ENCODE assay signal across 9 cellular contexts in the genomic region with DNA sequence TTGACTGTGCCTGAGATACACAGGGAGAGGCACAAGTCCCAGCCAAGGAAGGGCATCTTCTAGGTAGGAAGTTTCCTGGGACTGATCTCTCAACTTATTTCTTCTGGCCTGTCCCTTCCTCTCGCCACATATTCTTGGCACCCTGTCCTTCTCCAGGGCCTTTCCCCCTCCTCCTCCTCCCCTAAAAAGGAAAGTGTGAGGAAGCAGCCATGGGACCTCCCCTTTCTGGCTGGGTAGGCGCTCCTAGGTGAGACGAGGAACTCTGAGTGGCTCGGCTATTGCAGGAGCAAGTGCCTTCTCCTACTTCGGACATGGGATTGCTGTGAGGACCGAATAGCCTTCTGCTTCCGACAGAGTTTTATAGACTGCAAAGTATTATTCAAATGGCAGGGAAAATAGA. TPM values are rescaled to one million over a fixed set of nuclear protein-coding genes. Genes with fewer than 3 reads are reported as not detected.
DNase-seq lines count a peak whose midpoint lies in the region; ATAC-seq, FAIRE-seq and TF ChIP-seq lines count a peak whose summit lies in the region.
"Had no signal": no experiment of that assay in that cellular context is flagged by ENCODE, and none has a peak within 500 bp of the region (broad histone marks: within the 10 kb centered on the region; RNA-seq: fewer than 3 reads in every experiment).

No MANE protein-coding gene starts in this region.

- H3K9ac ChIP-seq in HCT116 (ENCODE audit: low read length) (peak overlapping the region; percentile 30), adipocyte (ENCODE audit: low read length) (peak overlapping the region; percentile 30)

- H3K27ac Mint-ChIP-seq in memory B cell, result peak overlapping the region; percentile 8

- H3K27me3 Mint-ChIP-seq in memory B cell, result no peaks in the 10 kb centered on the region

- no peak overlapping the region for H3K4me3 Mint-ChIP-seq in memory B cell

- TF ChIP-seq POLR2A in A549 (IDR thresholded peaks at IDR 0.05; ENCODE audit: low read length) (no peak), HCT116 (IDR thresholded peaks at IDR 0.05; ENCODE audit: borderline replicate concordance, extremely low read depth, insufficient read depth, insufficient read length) (no peak)

- peak overlapping the region; percentile 81 to 82 for H3K27ac ChIP-seq in A549
- H3K27ac ChIP-seq in HCT116 (ENCODE audit: low read depth, low read length), result peak overlapping the region; percentile 35

- FAIRE-seq in A549 (lab: Jason Lieb, UNC), result no peak

- CTCF ChIA-PET in A549 (lab: Yijun Ruan, JAX) (interaction anchor here (0.6 to 3.3 kb wide), 25 partner anchors 10 to 726 kb away, joined by 3 to 41 read pairs (median 5); partner anchors contain the start of genes C1orf115, MTARC1 and MTARC2), HCT116 (lab: Charles Lee) (interaction anchor here (0.6 to 3.0 kb wide), 29 partner anchors 9 to 1562 kb away, joined by 3 to 31 read pairs (median 4); partner anchors contain the start of genes C1orf115 and MTARC2)

- intact Hi-C loops in HCT116 (cut with micrococcal nuclease), result loop anchor here (1.0 kb wide), 4 partner anchors 42 to 451 kb away; partner anchors contain the start of gene C1orf115

- POLR2A ChIA-PET in A549 (lab: Yijun Ruan, JAX) (interaction anchor here (0.6 to 2.9 kb wide), 3 partner anchors 16 to 1814 kb away, joined by 3 to 35 read pairs (median 4); partner anchors contain the start of gene MTARC2), HCT116 (lab: Charles Lee) (interaction anchor here (0.7 to 2.1 kb wide), 4 partner anchors 9 to 435 kb away, joined by 3 to 10 read pairs (median 3); partner anchors contain the start of gene MTARC2)

- H4K20me1 ChIP-seq in HCT116 (ENCODE audit: insufficient read depth), result no peaks in the 10 kb centered on the region

- RAD21 ChIA-PET in HCT116 (lab: Charles Lee; ENCODE audit: low non-redundant PET in 1 of 2, low total read pairs in 2 of 2, uncharacterized antibody in 2 of 2, unreplicated experiment in 2 of 2), result interaction anchor here in 1 of 2 experiments (0.6 to 1.3 kb wide), 3 partner anchors 24 to 44 kb away, joined by 3 to 4 read pairs (median 3); no protein-coding TSS in a partner anchor

- H2AFZ ChIP-seq in HCT116 (ENCODE audit: low read depth, low read length, poor library complexity, severe bottlenecking), result peak overlapping the region; percentile 100

- H3K4me1 ChIP-seq in A549, result peaks cover 25% of the 10 kb centered on the region
- H3K4me1 ChIP-seq in HCT116 (ENCODE audit: control insufficient read depth in 1 of 2, insufficient read depth in 2 of 2, low read length in 2 of 2), result peaks cover 11 to 27% of the 10 kb centered on the region in 2 experiments
- H3K4me1 ChIP-seq in adipocyte (ENCODE audit: control insufficient read depth, insufficient read depth, low read length), result peaks cover 41% of the 10 kb centered on the region

- peaks cover 13% of the 10 kb centered on the region for H3K4me1 Mint-ChIP-seq in memory B cell

- TF ChIP-seq CTCF in A549 (IDR thresholded peaks at IDR 0.05) (no peak), HCT116 (IDR thresholded peaks at IDR 0.05 in 2 of 3, conservative IDR thresholded peaks at IDR 0.05 in 1 of 3; ENCODE audit: borderline replicate concordance in 1 of 3, insufficient read depth in 1 of 3, low read depth in 2 of 3, low read length in 2 of 3) (no peak)

- BruUV-seq in HCT116 (replicated peaks; lab: Mats Ljungman, UMichigan), result TSS peak; percentile 97

- no peak for DNase-seq in A549 (ENCODE audit: low read depth in 1 of 2, low spot score in 1 of 2)
- DNase-seq in HCT116 (ENCODE audit: low read depth, low spot score), result no peak
- DNase-seq in adipocyte (ENCODE audit: low read depth), result no peak
- no peak for DNase-seq in memory B cell (ENCODE audit: low spot score in 2 of 2)
- DNase-seq in NCI-H345 (lab: John Stamatoyannopoulos, UW), result no peak
- DNase-seq in OCI-M2 (lab: John Stamatoyannopoulos, UW; ENCODE audit: unreplicated experiment), result no peak
- no peak for DNase-seq in KG1 (lab: John Stamatoyannopoulos, UW)

- no peaks in the 10 kb centered on the region for H3K27me3 ChIP-seq in HCT116 (ENCODE audit: insufficient read depth, low read length)
- H3K27me3 ChIP-seq in adipocyte (replicated peaks; ENCODE audit: control insufficient read depth, insufficient read depth, low read length), result no peaks in the 10 kb centered on the region

- H3K9me3 Mint-ChIP-seq in memory B cell, result no peaks in the 10 kb centered on the region

- no peak for TF ChIP-seq EP300 in A549 (IDR thresholded peaks at IDR 0.05)

- ATAC-seq in A549, result no peak
- ATAC-seq in HCT116, result peak; percentile 51
- ATAC-seq in memory B cell (ENCODE audit: low read depth), result no peak
- no peak for ATAC-seq in HG03097 (IDR thresholded peaks at IDR 0.05; ENCODE audit: low FRiP score, unreplicated experiment)

- TF ChIP-seq RAD21 in A549 (conservative IDR thresholded peaks at IDR 0.05 in 1 of 2, IDR thresholded peaks at IDR 0.05 in 1 of 2), result no peak
- no peak for TF ChIP-seq RAD21 in HCT116 (IDR thresholded peaks at IDR 0.05; ENCODE audit: low read depth)

- H3K4me3 ChIP-seq in A549 (peak overlapping the region; percentile 35; the same call in 1 of the 3 replicates), HCT116 (replicated peaks in 1 of 2; ENCODE audit: low read depth in 1 of 2, low read length in 2 of 2) (peak overlapping the region; percentile 6 to 35; a peak in 3 of 4 replicates), adipocyte (ENCODE audit: low read length) (no peak overlapping the region)

- H3K4me2 ChIP-seq in A549 (peak overlapping the region; percentile 83), HCT116 (ENCODE audit: low read length) (peak overlapping the region; percentile 82)

- H3K9me2 ChIP-seq in HCT116 (ENCODE audit: insufficient read depth), result no peaks in the 10 kb centered on the region

- H3K79me2 ChIP-seq in HCT116 (ENCODE audit: insufficient read depth, low read length), result no peaks in the 10 kb centered on the region

- H3K36me3 ChIP-seq in HCT116 (ENCODE audit: control insufficient read depth in 1 of 2, insufficient read depth in 2 of 2, low read length in 2 of 2) (no peaks in the 10 kb centered on the region), adipocyte (ENCODE audit: control insufficient read depth, insufficient read depth, low read length, severe bottlenecking) (no peaks in the 10 kb centered on the region)

- no peaks in the 10 kb centered on the region for H3K36me3 Mint-ChIP-seq in memory B cell

- no peaks in the 10 kb centered on the region for H3K9me3 ChIP-seq in A549
- no peaks in the 10 kb centered on the region for H3K9me3 ChIP-seq in HCT116 (ENCODE audit: control insufficient read depth in 1 of 2, insufficient read depth in 1 of 2, low read depth in 1 of 2, low read length in 2 of 2)
- no peaks in the 10 kb centered on the region for H3K9me3 ChIP-seq in adipocyte (ENCODE audit: control insufficient read depth, low read length)

- 93% methylated on average over 7 of the region's 7 CpGs for whole genome bisulfite sequencing in A549 (ENCODE audit: missing lambda C conversion rate)

TF ChIP-seq in A549, 52 proteins besides CTCF, POLR2A, EP300 and RAD21 (continues in another document):
- TF ChIP-seq NR3C1 (IDR thresholded peaks at IDR 0.05) (no peak), JUNB (IDR thresholded peaks at IDR 0.05) (no peak), BCL3 (IDR thresholded peaks at IDR 0.05) (no peak), KDM5A (IDR thresholded peaks at IDR 0.05) (no peak), RNF2 (IDR thresholded peaks at IDR 0.05; ENCODE audit: borderline replicate concordance, low read depth) (no peak)

TF ChIP-seq in HCT116, 20 proteins besides CTCF, POLR2A, EP300 and RAD21:
- 0 out of 2 replicates have a peak, but pooled peaks have one; percentile 44 for TF ChIP-seq SRF (IDR thresholded peaks at IDR 0.05; ENCODE audit: low read depth)
- TF ChIP-seq, protein P1, sequence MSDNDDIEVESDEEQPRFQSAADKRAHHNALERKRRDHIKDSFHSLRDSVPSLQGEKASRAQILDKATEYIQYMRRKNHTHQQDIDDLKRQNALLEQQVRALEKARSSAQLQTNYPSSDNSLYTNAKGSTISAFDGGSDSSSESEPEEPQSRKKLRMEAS (IDR thresholded peaks at IDR 0.05), result no peak

RNA-seq across cellular contexts. Expression of gene MTARC2, which starts 15.5 kb away (rescaled TPM):
- polyA plus RNA-seq in A549 (2011; rRNA removed) (17.7 and 18.4 TPM in 2 replicates), A549 (2017; fragmentation: RNase III; extraction: RNeasy Plus Mini Kit Qiagen cat#74134 plus additional on column Dnase treatment) (11.1 to 14.6 TPM (median 13.5 TPM) in 3 replicates)
- polyA plus RNA-seq in A549 (2012; cell fraction: cytosol; rRNA removed), result 7.8 and 10.6 TPM in 2 replicates
- polyA plus RNA-seq in A549 (2012; cell fraction: nucleus; rRNA removed), result 18.3 and 23.4 TPM in 2 replicates
- polyA minus RNA-seq in A549 (2011; rRNA and poly(A)+ RNA removed), result 4.2 and 7.9 TPM in 2 replicates
- total RNA-seq in HCT116 (2021; ENCODE audit: unreplicated experiment), result 16.6 TPM
- polyA plus RNA-seq in HCT116 (2012), result 10.3 and 12.9 TPM in 2 replicates
- total RNA-seq: activated CD8-positive, alpha-beta memory T cell treated with anti-CD3 and anti-CD28 coated beads for 36 hours had no signal

RNA-seq across cellular contexts. Expression of gene C1orf115, which starts 42.5 kb away (rescaled TPM):
- polyA plus RNA-seq in A549 (2011; rRNA removed) (6.4 and 6.9 TPM in 2 replicates), A549 (2017; fragmentation: RNase III; extraction: RNeasy Plus Mini Kit Qiagen cat#74134 plus additional on column Dnase treatment) (6.8 to 8.9 TPM (median 7.5 TPM) in 3 replicates)
- 3.7 and 4.8 TPM in 2 replicates for polyA plus RNA-seq in A549 (2012; cell fraction: cytosol; rRNA removed)
- polyA plus RNA-seq in A549 (2012; cell fraction: nucleus; rRNA removed), result 1.9 and 2.6 TPM in 2 replicates
- 3.7 and 4.7 TPM in 2 replicates for polyA minus RNA-seq in A549 (2011; rRNA and poly(A)+ RNA removed)
- total RNA-seq in HCT116 (2021; ENCODE audit: unreplicated experiment), result 16.8 TPM
- polyA plus RNA-seq in HCT116 (2012), result 13.1 and 15.0 TPM in 2 replicates

RNA-seq across cellular contexts. Expression of gene MTARC1, which starts 54.1 kb away (rescaled TPM):
- polyA plus RNA-seq in A549 (2011; rRNA removed), result 9.1 and 9.5 TPM in 2 replicates
- 5.3 and 6.1 TPM in 2 replicates for polyA plus RNA-seq in A549 (2012; cell fraction: cytosol; rRNA removed)
- 3.1 and 3.5 TPM in 2 replicates for polyA plus RNA-seq in A549 (2012; cell fraction: nucleus; rRNA removed)
- polyA plus RNA-seq in A549 (2017; fragmentation: RNase III; extraction: RNeasy Plus Mini Kit Qiagen cat#74134 plus additional on column Dnase treatment), result 10.1 to 10.9 TPM (median 10.5 TPM) in 3 replicates
- polyA minus RNA-seq in A549 (2011; rRNA and poly(A)+ RNA removed), result 3.2 and 4.5 TPM in 2 replicates
- total RNA-seq in HCT116 (2021; ENCODE audit: unreplicated experiment), result 26.5 TPM
- polyA plus RNA-seq in HCT116 (2012), result 7.6 and 10.2 TPM in 2 replicates
- total RNA-seq: activated CD8-positive, alpha-beta memory T cell treated with anti-CD3 and anti-CD28 coated beads for 36 hours had no signal
